Comparison of ENCODE assay signal across 12 cellular contexts in genomic region chr1:21069549-21069948, GRCh38.
DNase-seq lines count a peak whose midpoint lies in the region; ATAC-seq and TF ChIP-seq lines count a peak whose summit lies in the region.
"Had no signal": no experiment of that assay in that cellular context is flagged by ENCODE, and none has a peak within 500 bp of the region (broad histone marks: within the 10 kb centered on the region; RNA-seq: fewer than 3 reads in every experiment).

No MANE protein-coding gene starts in this region.

- DNase-seq in GM04504 (ENCODE audit: low read depth) (peak; percentile 57), astrocyte of the spinal cord (ENCODE audit: low read depth, low spot score) (peak; percentile 66), hepatic stellate cell (ENCODE audit: low spot score) (peak; percentile 35), skeletal muscle cell (ENCODE audit: low read depth) (peak; percentile 43), DMS 273 treated with DMSO at 0.1 percent for 48 hours (lab: John Stamatoyannopoulos, UW) (no peak), ovary (no peak), foreskin keratinocyte (no peak)
- no peak for DNase-seq in activated CD4-positive, alpha-beta T cell treated with anti-CD3 and anti-CD28 coated beads for 1 hour
- DNase-seq: CD8-positive, alpha-beta memory T cell; immature natural killer cell; NCI-H2171; right lobe of liver had no signal

- no peak for TF ChIP-seq EP300 in ovary (IDR thresholded peaks at IDR 0.05)

- in situ Hi-C loops in astrocyte of the spinal cord (cut with HindIII; ENCODE audit: low sequenced_read_pairs), result no loop called here

- H3K27ac ChIP-seq in ovary, result no peak overlapping the region
- H3K27ac ChIP-seq in foreskin keratinocyte, result no peak overlapping the region
- H3K27ac ChIP-seq: right lobe of liver had no signal

- intact Hi-C loops in ovary (cut with DNase I), result no loop called here

- H3K36me3 ChIP-seq in ovary, result no peaks in the 10 kb centered on the region

- no peaks in the 10 kb centered on the region for H3K4me1 ChIP-seq in ovary (ENCODE audit: insufficient read depth)
- no peaks in the 10 kb centered on the region for H3K4me1 ChIP-seq in foreskin keratinocyte

- no peak overlapping the region for H3K4me3 ChIP-seq in astrocyte of the spinal cord (ENCODE audit: low read depth, low read length)
- no peak overlapping the region for H3K4me3 ChIP-seq in skeletal muscle cell (ENCODE audit: low read depth, low read length)
- H3K4me3 ChIP-seq in ovary, result no peak overlapping the region
- H3K4me3 ChIP-seq: right lobe of liver had no signal

- 10 to 12% (median 11%) methylated on average over 4 of the region's 4 CpGs for WGBS in ovary, 3 donors

- TF ChIP-seq POLR2A in ovary (IDR thresholded peaks at IDR 0.05), result no peak

- no peaks in the 10 kb centered on the region for H3K9me3 ChIP-seq in ovary
- H3K9me3 ChIP-seq: right lobe of liver had no signal

- no peak for ATAC-seq in foreskin keratinocyte

- TF ChIP-seq CTCF in astrocyte of the spinal cord (IDR thresholded peaks at IDR 0.05; ENCODE audit: low read depth, low read length), result no peak
- TF ChIP-seq CTCF in ovary (IDR thresholded peaks at IDR 0.05), result no peak
- no peak for TF ChIP-seq CTCF in foreskin keratinocyte (conservative IDR thresholded peaks at IDR 0.05)

- H3K27me3 ChIP-seq in ovary (no peaks in the 10 kb centered on the region), foreskin keratinocyte (no peaks in the 10 kb centered on the region)
- H3K27me3 ChIP-seq: right lobe of liver had no signal

Comparison
In these comparisons a context has a peak if more than half of its experiments do, and no peak if none do; other contexts are left out.
1. DNase-seq: peak in GM04504 (single experiment), astrocyte of the spinal cord (single experiment), hepatic stellate cell (single experiment) and skeletal muscle cell (single experiment); none in DMS 273 treated with DMSO at 0.1 percent for 48 hours (single experiment), activated CD4-positive, alpha-beta T cell treated with anti-CD3 and anti-CD28 coated beads for 1 hour (single experiment), ovary (0 of 5) and foreskin keratinocyte (0 of 2).